23 cellular contexts compared by ENCODE assay signal in the genomic region with DNA sequence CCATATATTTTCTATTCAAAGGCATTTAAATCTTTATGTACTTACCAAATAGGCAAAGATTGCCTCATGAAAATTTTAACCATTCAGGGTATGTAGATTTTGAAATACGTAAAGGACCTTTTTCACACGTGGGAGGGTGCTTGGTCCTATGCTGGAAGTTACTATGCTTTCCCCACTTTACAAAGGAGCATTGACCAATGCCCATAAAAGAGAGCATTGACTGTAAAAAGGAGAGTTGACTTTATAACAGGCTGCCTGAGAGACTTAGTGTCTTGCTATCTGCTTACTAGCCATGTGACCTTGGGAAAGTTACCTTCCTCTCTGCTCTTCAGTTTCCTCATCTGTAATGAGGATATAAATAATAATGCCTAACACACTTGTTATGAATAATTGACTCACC.
"Had no signal": no experiment of that assay in that cellular context is flagged by ENCODE, and none has a peak within 500 bp of the region (broad histone marks: within the 10 kb centered on the region; RNA-seq: fewer than 3 reads in every experiment).

No MANE protein-coding gene starts in this region.

- DNase-seq: Kasumi-1, MM.1S, NCI-H1092 treated with DMSO at 0.1 percent for 48 hours, NCI-H1436, NCI-H187, NCI-H2029, NCI-H2081 treated with DMSO at 0.1 percent for 48 hours, NCI-H2171, NCI-H226, NCI-H446, NCI-H510A, NCI-H524 treated with DMSO at 0.1 percent for 48 hours, NCI-H69, NCI-H774, Right ventricle myocardium superior, RPMI8226, SIG-M5, SK-N-SH, SW 1271 had no signal

- H3K4me1 Mint-ChIP-seq: IgD-negative memory B cell had no signal

- H3K4me2 ChIP-seq: KMS-11, SK-N-SH had no signal

- H3K27ac ChIP-seq: KMS-11, SJSA1 had no signal

- H3K9ac ChIP-seq: KMS-11, SK-N-SH had no signal

- H3K4me1 ChIP-seq: SJSA1 had no signal

- H3K4me3 Mint-ChIP-seq: IgD-negative memory B cell had no signal

- H3K27me3 ChIP-seq: SJSA1 had no signal

- ATAC-seq: K562 had no signal

- H3K9me3 Mint-ChIP-seq: IgD-negative memory B cell had no signal

- H3K36me3 ChIP-seq: SJSA1 had no signal

- H3K4me3 ChIP-seq: K562, SJSA1 had no signal

- H3K27me3 Mint-ChIP-seq: IgD-negative memory B cell had no signal

- FAIRE-seq: K562 had no signal

- H3K27ac Mint-ChIP-seq: IgD-negative memory B cell had no signal

- H3K9me3 ChIP-seq: SJSA1, SK-N-SH had no signal
